Comparison of ENCODE assay signal across 8 cellular contexts in the genomic region with DNA sequence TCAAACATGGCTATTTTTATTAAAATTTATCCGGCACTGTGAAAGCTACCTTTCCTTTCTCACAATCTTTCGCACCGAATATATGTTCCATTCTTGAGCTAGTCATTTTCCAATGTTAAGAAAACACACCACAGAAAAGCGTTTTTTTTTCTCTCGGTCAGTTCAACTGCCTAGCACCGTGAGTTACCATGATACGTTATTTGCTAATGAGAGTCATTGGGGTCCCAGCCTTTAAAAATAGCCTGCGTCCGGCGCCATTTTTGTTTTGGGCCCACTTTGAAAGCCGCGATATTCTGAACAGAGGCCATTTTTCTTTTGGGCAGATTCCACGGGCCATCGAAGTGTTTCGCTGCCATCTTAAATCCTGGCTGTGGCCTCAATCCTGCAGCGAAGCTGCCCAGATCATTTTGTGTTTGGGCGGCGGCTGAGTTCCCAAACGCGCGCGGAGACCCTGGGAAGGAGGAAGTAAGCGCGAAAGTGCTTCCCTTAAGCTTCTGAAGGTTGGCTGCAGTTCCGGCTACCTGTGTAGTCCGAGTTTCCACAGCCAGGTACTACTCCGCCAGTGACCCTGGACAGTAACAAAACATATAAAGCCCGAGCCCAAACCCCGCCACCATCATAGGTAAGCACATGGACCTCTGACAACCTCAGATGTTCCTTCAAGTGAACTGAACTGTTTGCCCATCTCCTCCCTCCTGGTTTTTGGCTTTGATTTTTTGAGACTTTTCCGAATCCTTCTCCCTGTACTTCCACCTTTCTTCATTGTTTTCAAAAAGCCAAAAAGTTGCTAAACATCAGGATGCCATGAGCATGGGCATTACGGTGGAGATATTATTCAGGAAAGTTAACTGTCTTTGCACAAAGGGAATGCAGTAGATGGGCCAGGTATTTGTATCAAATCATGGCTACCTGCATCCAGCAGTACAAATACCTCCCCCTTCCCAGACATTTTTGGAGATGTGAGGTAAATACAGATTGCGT. TPM values are rescaled to one million over a fixed set of nuclear protein-coding genes. Genes with fewer than 3 reads are reported as not detected.
DNase-seq lines count a peak whose midpoint lies in the region; ATAC-seq and TF ChIP-seq lines count a peak whose summit lies in the region.

A gene (plus strand): TSS at position 474 of the 981 bp plus-strand sequence. CDS start 22,900 bp downstream, outside the sequence.

- H3K27me3 Mint-ChIP-seq in type B pancreatic cell = no peaks in the 10 kb centered on the region

- H3K4me1 ChIP-seq in adrenal gland (replicated peaks in 1 of 2) (peaks cover 16 to 31% of the 10 kb centered on the region in 2 donors), heart left ventricle (peaks cover 3 to 38% (median 22%) of the 10 kb centered on the region in 12 donors)

- H3K27me3 ChIP-seq in adrenal gland (no peaks in the 10 kb centered on the region), heart left ventricle (no peaks in the 10 kb centered on the region)

- in situ Hi-C loops in GM13976 (cut with MboI; ENCODE audit: low sequenced_read_pairs, unreplicated experiment) = loop anchor here (25.0 kb wide), 1 partner anchor 823 kb away; no protein-coding TSS in a partner anchor

- intact Hi-C loops in adrenal gland (cut with DNase I) = loop anchor here in 1 of 2 donors (10.0 kb wide), 1 partner anchor 840 kb away; no protein-coding TSS in a partner anchor
- intact Hi-C loops in heart left ventricle (cut with DNase I) = loop anchor here in 2 of 10 donors (2.0 kb wide), 1 partner anchor 32 kb away; no protein-coding TSS in a partner anchor

- H3K4me1 Mint-ChIP-seq in type B pancreatic cell (ENCODE audit: unreplicated experiment) = peaks cover 30% of the 10 kb centered on the region

- H3K9me3 ChIP-seq in adrenal gland (replicated peaks in 1 of 3) = no peaks in the 10 kb centered on the region
- no peaks in the 10 kb centered on the region for H3K9me3 ChIP-seq in heart left ventricle

- no peaks in the 10 kb centered on the region for H3K9me3 Mint-ChIP-seq in type B pancreatic cell

- H3K27ac Mint-ChIP-seq in type B pancreatic cell = peak within 1 kb of the TSS; percentile 98

- TF ChIP-seq CTCF in GM13976 (IDR thresholded peaks at IDR 0.05; ENCODE audit: borderline replicate concordance, control extremely low read depth, extremely low read depth, insufficient read depth, missing control alignments) (no peak), adrenal gland (IDR thresholded peaks at IDR 0.05) (no peak), heart left ventricle (IDR thresholded peaks at IDR 0.05) (no peak), type B pancreatic cell (conservative IDR thresholded peaks at IDR 0.05) (peak; percentile 18)

- H3K27ac ChIP-seq in adrenal gland (peak within 1 kb of the TSS; percentile 82 to 93 (median 91)), heart left ventricle (peak within 1 kb of the TSS; percentile 89 to 98 (median 92))

- H3K36me3 ChIP-seq in adrenal gland (replicated peaks in 1 of 2) (no peaks in the 10 kb centered on the region), heart left ventricle (no peaks in the 10 kb centered on the region)

- 2% methylated on average over 28 to 32 of the region's 32 CpGs for WGBS in adrenal gland, 4 donors
- 2 to 3% (median 3%) methylated on average over 32 of the region's 32 CpGs for WGBS in heart left ventricle, 4 donors

- peak in 1 of 2 donors; percentile 18 for TF ChIP-seq POLR2A in adrenal gland (IDR thresholded peaks at IDR 0.05)
- TF ChIP-seq POLR2A in heart left ventricle (IDR thresholded peaks at IDR 0.05) = peak in 1 of 2 donors; percentile 39

- ATAC-seq in HG02852 (IDR thresholded peaks at IDR 0.05; ENCODE audit: unreplicated experiment) = peak; percentile 69
- peak; percentile 82 to 90 (median 88) for ATAC-seq in heart left ventricle

- peak within 1 kb of the TSS; percentile 7 to 86 (median 60) for H3K4me3 ChIP-seq in adrenal gland
- peak within 1 kb of the TSS; percentile 47 to 97 (median 82) for H3K4me3 ChIP-seq in heart left ventricle

- peaks cover 4% of the 10 kb centered on the region for H3K36me3 Mint-ChIP-seq in type B pancreatic cell

- DNase-seq in GM13976 (ENCODE audit: low spot score) (peak; percentile 83), NCI-H1436 treated with DMSO at 0.1 percent for 48 hours (lab: John Stamatoyannopoulos, UW) (peak; percentile 86), T follicular helper cell (ENCODE audit: low read depth) (peak; percentile 73), adrenal gland (peak; percentile 90 to 97 (median 94)), heart left ventricle (peak; percentile 91 to 96 (median 95)), pons (ENCODE audit: low spot score) (peak; percentile 98), type B pancreatic cell (ENCODE audit: extremely low spot score, unreplicated experiment) (peak; percentile 89)

- H3K4me3 Mint-ChIP-seq in type B pancreatic cell = peak within 1 kb of the TSS; percentile 92

RNA-seq across cellular contexts. Expression of the gene that starts here (rescaled TPM):
- total RNA-seq in adrenal gland (1 to 10 TPM; 3.8 to 8.2 (median 4.8) TPM), heart left ventricle (1 to 10 TPM; 1.6 to 4.3 (median 2.4) TPM), type B pancreatic cell (ENCODE audit: low replicate concordance) (6.6 and 8.5 TPM in 2 replicates)
- polyA plus RNA-seq in adrenal gland (1 to 10 TPM; 2.8 to 7.3 (median 3.1) TPM), heart left ventricle (1 to 10 TPM; 1.1 to 1.5 TPM)

Comparison
In these comparisons a context has a peak if more than half of its experiments do, and no peak if none do; other contexts are left out.
1. Peak in every context shown above with its lines: DNase-seq, ATAC-seq, H3K4me3 ChIP-seq and H3K27ac ChIP-seq.